Comparison of ENCODE assay signal across 9 cellular contexts in the genomic region with DNA sequence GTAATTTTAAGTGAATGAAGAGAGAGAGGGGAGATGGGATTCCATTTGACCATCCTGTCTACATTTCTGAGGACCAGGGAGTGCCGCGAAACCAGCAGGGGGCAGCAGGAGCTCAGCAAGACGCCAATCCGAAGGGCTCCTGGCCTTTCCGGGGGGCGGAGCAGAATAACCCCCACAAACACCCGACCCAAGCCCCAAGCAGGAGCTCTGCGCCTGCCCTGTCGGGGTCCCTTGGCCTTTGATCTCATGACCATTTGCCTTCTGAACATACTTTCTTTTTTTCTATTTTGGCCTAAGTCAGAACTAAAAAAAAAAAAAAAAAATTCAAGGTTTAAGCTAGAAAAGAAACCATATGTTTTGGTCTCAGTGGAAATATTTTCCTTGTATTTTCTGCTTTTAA. TPM values are rescaled to one million over a fixed set of nuclear protein-coding genes. Genes with fewer than 3 reads are reported as not detected.
DNase-seq lines count a peak whose midpoint lies in the region; ATAC-seq and TF ChIP-seq lines count a peak whose summit lies in the region.
"Had no signal": no experiment of that assay in that cellular context is flagged by ENCODE, and none has a peak within 500 bp of the region (broad histone marks: within the 10 kb centered on the region; RNA-seq: fewer than 3 reads in every experiment).

No MANE protein-coding gene starts in this region.

- H3K27me3 ChIP-seq in testis: no peaks in the 10 kb centered on the region

- no peaks in the 10 kb centered on the region for H3K9me3 Mint-ChIP-seq in osteocyte (ENCODE audit: unreplicated experiment)

- ATAC-seq in GM19455 (IDR thresholded peaks at IDR 0.05; ENCODE audit: unreplicated experiment): no peak

- H3K27ac ChIP-seq in RWPE1 (no peak overlapping the region), testis (no peak overlapping the region)

- H3K9me3 ChIP-seq in testis: no peaks in the 10 kb centered on the region

- CTCF ChIA-PET in RWPE1 (lab: Yijun Ruan, JAX): interaction anchor here (0.5 to 1.5 kb wide), 38 partner anchors 9 to 1656 kb away, joined by 3 to 13 read pairs (median 4); no protein-coding TSS in a partner anchor

- intact Hi-C loops in testis (cut with DNase I; ENCODE audit: low total_unique reads): no loop called here

- POLR2A ChIA-PET in RWPE1 (lab: Yijun Ruan, JAX; ENCODE audit: low non-redundant PET): interaction anchor here (0.6 kb wide), 1 partner anchor 102 kb away, joined by 7 read pairs; no protein-coding TSS in a partner anchor

- 0 to 1% methylated on average over 9 of the region's 9 CpGs for WGBS in testis, 2 donors

- no peaks in the 10 kb centered on the region for H3K36me3 Mint-ChIP-seq in osteocyte (ENCODE audit: unreplicated experiment)

- H3K4me3 Mint-ChIP-seq in osteocyte (ENCODE audit: unreplicated experiment): peak overlapping the region; percentile 31

- peak; percentile 66 for DNase-seq in COR-L47 (lab: John Stamatoyannopoulos, UW)
- DNase-seq in HuH-7 (ENCODE audit: low spot score): peak; percentile 71
- peak; percentile 60 for DNase-seq in RWPE1 (ENCODE audit: low spot score)
- DNase-seq in activated T-helper 9 cell treated with anti-CD3 and anti-CD28 coated beads, Interleukin-2, amount 50 U/mL, for 16 hours (ENCODE audit: low read depth): peak; percentile 75
- peak; percentile 41 for DNase-seq in fibroblast of the conjunctiva (ENCODE audit: low read depth)
- DNase-seq in osteocyte (ENCODE audit: extremely low spot score, unreplicated experiment): no peak
- peak; percentile 88 for DNase-seq in testis

- H3K4me1 Mint-ChIP-seq in osteocyte (ENCODE audit: unreplicated experiment): peaks cover 6% of the 10 kb centered on the region

- no peak overlapping the region for H3K27ac Mint-ChIP-seq in osteocyte (ENCODE audit: unreplicated experiment)

- peak; percentile 86 for TF ChIP-seq CTCF in RWPE1 (conservative IDR thresholded peaks at IDR 0.05; ENCODE audit: low read depth)
- peak; percentile 79 for TF ChIP-seq CTCF in osteocyte (IDR thresholded peaks at IDR 0.05)
- TF ChIP-seq CTCF in testis (IDR thresholded peaks at IDR 0.05): peak; percentile 30 to 76 (median 68)

- no peak overlapping the region for H3K4me3 ChIP-seq in testis

- H3K36me3 ChIP-seq in testis (ENCODE audit: low read depth, missing control alignments): no peaks in the 10 kb centered on the region

- peaks cover 9% of the 10 kb centered on the region for H3K4me1 ChIP-seq in testis

- no peak for TF ChIP-seq POLR2A in testis (IDR thresholded peaks at IDR 0.05)

- H3K27me3 Mint-ChIP-seq in osteocyte (ENCODE audit: unreplicated experiment): peaks cover 7% of the 10 kb centered on the region

RNA-seq across cellular contexts. Expression of a gene that starts 21.9 kb away (rescaled TPM):
- not detected in 2 replicates for total RNA-seq in osteocyte
- under 1 TPM; 0.24 to 0.43 TPM for total RNA-seq in testis
- polyA plus RNA-seq in testis (ENCODE audit: insufficient read depth, low read depth, low replicate concordance): 0.70 TPM
- total RNA-seq: T-helper 1 cell treated with Interleukin-12 subunit alpha and Interleukin-12 subunit beta and Interleukin-4 antibody, amounts not matched to agents 30 ng/mL and 1 ng/mL, for 36 hours had no signal

RNA-seq across cellular contexts. Expression of a gene that starts 26.4 kb away (rescaled TPM):
- total RNA-seq in osteocyte (not detected in 2 replicates), testis (1 to 10 TPM; 1.9 to 3.5 TPM)
- 9.7 TPM for polyA plus RNA-seq in testis (ENCODE audit: insufficient read depth, low read depth, low replicate concordance)

RNA-seq across cellular contexts. Expression of a gene that starts 45.7 kb away (rescaled TPM):
- total RNA-seq in osteocyte (0.08 TPM in 1 of 2 replicates, not detected in the other), testis (1 to 10 TPM; 1.9 to 2.0 TPM)
- 4.9 TPM for polyA plus RNA-seq in testis (ENCODE audit: insufficient read depth, low read depth, low replicate concordance)

RNA-seq across cellular contexts. Expression of a gene that starts 53.8 kb away (rescaled TPM):
- 0.37 and 0.40 TPM in 2 replicates for total RNA-seq in osteocyte
- total RNA-seq in testis: 1 to 10 TPM; 2.4 to 3.2 TPM
- polyA plus RNA-seq in testis (ENCODE audit: insufficient read depth, low read depth, low replicate concordance): 3.4 TPM
